In the genomic region with DNA sequence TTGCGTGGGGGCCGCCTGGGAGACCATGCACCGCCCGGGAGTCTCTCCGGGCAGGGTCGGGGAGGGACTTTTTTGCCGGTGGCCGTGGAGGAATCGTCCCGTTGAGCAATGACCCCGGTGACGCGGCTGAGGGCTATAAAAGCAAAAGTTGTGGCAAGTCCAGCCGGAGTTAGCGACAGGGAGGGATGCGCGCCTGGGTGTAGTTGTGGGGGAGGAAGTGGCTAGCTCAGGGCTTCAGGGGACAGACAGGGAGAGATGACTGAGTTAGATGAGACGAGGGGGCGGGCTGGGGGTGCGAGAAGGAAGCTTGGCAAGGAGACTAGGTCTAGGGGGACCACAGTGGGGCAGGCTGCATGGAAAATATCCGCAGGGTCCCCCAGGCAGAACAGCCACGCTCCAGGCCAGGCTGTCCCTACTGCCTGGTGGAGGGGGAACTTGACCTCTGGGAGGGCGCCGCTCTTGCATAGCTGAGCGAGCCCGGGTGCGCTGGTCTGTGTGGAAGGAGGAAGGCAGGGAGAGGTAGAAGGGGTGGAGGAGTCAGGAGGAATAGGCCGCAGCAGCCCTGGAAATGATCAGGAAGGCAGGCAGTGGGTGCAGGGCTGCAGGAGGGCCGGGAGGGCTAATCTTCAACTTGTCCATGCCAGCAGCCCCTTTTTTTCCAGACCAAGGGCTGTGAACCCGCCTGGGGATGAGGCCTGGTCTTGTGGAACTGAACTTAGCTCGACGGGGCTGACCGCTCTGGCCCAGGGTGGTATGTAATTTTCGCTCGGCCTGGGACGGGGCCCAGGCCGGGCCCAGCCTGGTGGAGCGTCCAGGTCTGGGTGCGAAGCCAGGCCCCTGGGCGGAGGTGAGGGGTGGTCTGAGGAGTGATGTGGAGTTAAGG, we compare ENCODE assay signal across 8 cellular contexts. TPM values are rescaled to one million over a fixed set of nuclear protein-coding genes. Genes with fewer than 3 reads are reported as not detected.
DNase-seq lines count a peak whose midpoint lies in the region; ATAC-seq and TF ChIP-seq lines count a peak whose summit lies in the region.

NEAT1 (plus strand) TSS at position 166 of the 883 bp plus-strand sequence.

- peaks cover 0 to 4% (median 0%) of the 10 kb centered on the region in 5 donors for H3K27me3 Mint-ChIP-seq in naive thymus-derived CD8-positive, alpha-beta T cell
- H3K27me3 Mint-ChIP-seq in stimulated activated naive B cell treated with anti-CD40 and anti-IgM and Interleukin-4, amounts not matched to agents 10 μg/mL and 1 μg/mL and 100 μg/mL, for 72 hours, result peaks cover 7 to 18% of the 10 kb centered on the region in 2 donors

- peaks cover 0 to 4% (median 0%) of the 10 kb centered on the region in 9 donors for H3K9me3 Mint-ChIP-seq in naive thymus-derived CD8-positive, alpha-beta T cell
- no peaks in the 10 kb centered on the region for H3K9me3 Mint-ChIP-seq in stimulated activated naive B cell treated with anti-CD40 and anti-IgM and Interleukin-4, amounts not matched to agents 10 μg/mL and 1 μg/mL and 100 μg/mL, for 72 hours

- in situ Hi-C loops in Caki2 (cut with HindIII; ENCODE audit: low pct_unique_long_range_greater_than_20kb, low sequenced_read_pairs), result no loop called here

- peak within 1 kb of the TSS; percentile 94 to 100 (median 99) for H3K27ac Mint-ChIP-seq in naive thymus-derived CD8-positive, alpha-beta T cell
- H3K27ac Mint-ChIP-seq in stimulated activated naive B cell treated with anti-CD40 and anti-IgM and Interleukin-4, amounts not matched to agents 10 μg/mL and 1 μg/mL and 100 μg/mL, for 72 hours, result peak within 1 kb of the TSS; percentile 100

- peak within 1 kb of the TSS; percentile 100 for H3K27ac ChIP-seq in RWPE1

- DNase-seq in Caki2 (ENCODE audit: low read depth) (peak; percentile 89), HK-2 (ENCODE audit: unreplicated experiment) (peak; percentile 90), RWPE1 (ENCODE audit: low spot score) (peak; percentile 71), fibroblast of gingiva (ENCODE audit: low read depth) (peak; percentile 96), NCI-H345 treated with DMSO at 0.1 percent for 48 hours (lab: John Stamatoyannopoulos, UW; ENCODE audit: unreplicated experiment) (no peak)
- peak; percentile 87 to 89 for DNase-seq in activated T-helper 1 cell treated with anti-CD3 and anti-CD28 coated beads, Interleukin-2, amount 50 U/mL, for 16 hours (ENCODE audit: low read depth in 1 of 2, low spot score in 1 of 2)
- DNase-seq in naive thymus-derived CD8-positive, alpha-beta T cell, result peak in 9 of 10 donors; percentile 74 to 96 (median 87)
- DNase-seq in stimulated activated naive B cell treated with anti-CD40 and anti-IgM and Interleukin-4, amounts not matched to agents 10 μg/mL and 1 μg/mL and 100 μg/mL, for 72 hours, result peak; percentile 92

- POLR2A ChIA-PET in RWPE1 (lab: Yijun Ruan, JAX; ENCODE audit: low non-redundant PET), result interaction anchor here (0.6 to 1.6 kb wide), 5 partner anchors 41 to 322 kb away, joined by 3 to 8 read pairs (median 4); partner anchors contain the start of genes FAM89B, MALAT1 and SLC25A45
- POLR2A ChIA-PET in naive thymus-derived CD8-positive, alpha-beta T cell (lab: Charles Lee), result interaction anchor here (0.6 to 20.7 kb wide), 28 partner anchors 6 to 644 kb away, joined by 3 to 2047 read pairs (median 4); partner anchors contain the start of genes FAM89B, FRMD8, MALAT1 and MAP3K11

- H3K4me1 Mint-ChIP-seq in naive thymus-derived CD8-positive, alpha-beta T cell, result peaks cover 43 to 87% (median 55%) of the 10 kb centered on the region in 4 donors
- H3K4me1 Mint-ChIP-seq in stimulated activated naive B cell treated with anti-CD40 and anti-IgM and Interleukin-4, amounts not matched to agents 10 μg/mL and 1 μg/mL and 100 μg/mL, for 72 hours, result peaks cover 58 to 93% of the 10 kb centered on the region in 2 donors

- CTCF ChIA-PET in RWPE1 (lab: Yijun Ruan, JAX), result no interaction called here

- H3K36me3 Mint-ChIP-seq in naive thymus-derived CD8-positive, alpha-beta T cell, result peaks cover 4 to 46% (median 21%) of the 10 kb centered on the region in 3 donors
- H3K36me3 Mint-ChIP-seq in stimulated activated naive B cell treated with anti-CD40 and anti-IgM and Interleukin-4, amounts not matched to agents 10 μg/mL and 1 μg/mL and 100 μg/mL, for 72 hours, result peaks cover 51 to 60% of the 10 kb centered on the region in 2 donors

- ATAC-seq in naive thymus-derived CD8-positive, alpha-beta T cell, result peak; percentile 7
- ATAC-seq in stimulated activated naive B cell treated with anti-CD40 and anti-IgM and Interleukin-4, amounts not matched to agents 10 μg/mL and 1 μg/mL and 100 μg/mL, for 72 hours (replicated peaks), result peak; percentile 4 to 6

- peak within 1 kb of the TSS; percentile 88 to 98 (median 96) for H3K4me3 Mint-ChIP-seq in naive thymus-derived CD8-positive, alpha-beta T cell
- peak within 1 kb of the TSS; percentile 94 to 96 for H3K4me3 Mint-ChIP-seq in stimulated activated naive B cell treated with anti-CD40 and anti-IgM and Interleukin-4, amounts not matched to agents 10 μg/mL and 1 μg/mL and 100 μg/mL, for 72 hours

- no peak for TF ChIP-seq CTCF in RWPE1 (conservative IDR thresholded peaks at IDR 0.05; ENCODE audit: low read depth)

RNA-seq across cellular contexts. Expression of gene NEAT1, which starts in this region (rescaled TPM):
- total RNA-seq in Caki2 (2014; rRNA removed; shearing (Covaris generic); ENCODE audit: low replicate concordance), result 2.3 and 8.7 TPM in 2 replicates
- total RNA-seq in naive thymus-derived CD8-positive, alpha-beta T cell, result 100 to 1,000 TPM; 375 to 414 TPM
- polyA plus RNA-seq in naive thymus-derived CD8-positive, alpha-beta T cell, result 1 to 10 TPM; 1.3 to 2.9 (median 1.9) TPM

Comparison
In these comparisons a context has a peak if more than half of its experiments do, and no peak if none do; other contexts are left out.
1. RNA of gene NEAT1 (total RNA-seq): 375 to 414 TPM in naive thymus-derived CD8-positive, alpha-beta T cell; 2.3 to 8.7 TPM in Caki2; every median in the first group is over 10 times any median in the second.